In the genomic region with DNA sequence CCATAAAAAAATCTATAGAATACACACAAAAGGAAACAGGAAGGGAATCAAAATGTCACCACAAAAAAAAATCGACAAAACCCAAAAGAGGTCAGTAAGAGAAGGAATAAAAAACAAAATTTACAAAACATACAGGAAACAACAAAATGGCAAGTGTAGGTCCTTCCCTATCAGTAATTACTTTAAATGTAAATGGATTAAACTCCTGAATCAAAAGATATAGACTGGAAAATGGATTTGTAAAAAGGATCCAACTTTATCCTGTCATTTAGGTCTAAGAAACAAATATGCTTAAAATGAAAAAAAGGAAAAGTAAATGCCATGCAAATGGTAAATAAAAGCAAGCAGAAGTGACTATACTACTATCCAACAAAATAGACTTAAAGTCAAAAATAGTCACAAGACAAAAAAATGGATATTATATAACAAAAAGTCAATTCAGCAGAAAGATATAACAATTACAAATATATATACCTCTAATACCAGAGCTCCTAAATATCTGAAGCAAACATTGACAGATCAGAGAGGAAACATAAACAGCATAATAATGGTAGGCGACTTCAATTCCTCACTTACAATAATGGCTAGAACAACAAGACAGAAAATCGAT, we compare ENCODE assay signal across 11 cellular contexts. TPM values are rescaled to one million over a fixed set of nuclear protein-coding genes. Genes with fewer than 3 reads are reported as not detected.
"Had no signal": no experiment of that assay in that cellular context is flagged by ENCODE, and none has a peak within 500 bp of the region (broad histone marks: within the 10 kb centered on the region; RNA-seq: fewer than 3 reads in every experiment).

No MANE protein-coding gene starts in this region.

- H3K9me3 ChIP-seq: HAP-1 had no signal

- H3K4me3 ChIP-seq: GM23248, GM23338, HAP-1 had no signal

- H2AFZ ChIP-seq: GM23248, GM23338 had no signal

- ATAC-seq: GM23338, HCT116 had no signal

- H3K9ac ChIP-seq: GM23248 had no signal

- H3K27ac ChIP-seq: GM23248 had no signal

- H3K36me3 ChIP-seq: HAP-1 had no signal

- H3K4me2 ChIP-seq: GM23338 had no signal

- FAIRE-seq: H1, H54 had no signal

- H3K4me1 ChIP-seq: HAP-1 had no signal

- DNase-seq: GM23248, H7, H9, HCEC 1CT, HFFc6 had no signal

RNA-seq across cellular contexts. Expression of a gene that starts 2.0 kb away (rescaled TPM):
- total RNA-seq: GM23248, GM23338, H1, H4, H7, HFFc6 had no signal
- polyA plus RNA-seq: GM23248 had no signal
